In the genomic region with DNA sequence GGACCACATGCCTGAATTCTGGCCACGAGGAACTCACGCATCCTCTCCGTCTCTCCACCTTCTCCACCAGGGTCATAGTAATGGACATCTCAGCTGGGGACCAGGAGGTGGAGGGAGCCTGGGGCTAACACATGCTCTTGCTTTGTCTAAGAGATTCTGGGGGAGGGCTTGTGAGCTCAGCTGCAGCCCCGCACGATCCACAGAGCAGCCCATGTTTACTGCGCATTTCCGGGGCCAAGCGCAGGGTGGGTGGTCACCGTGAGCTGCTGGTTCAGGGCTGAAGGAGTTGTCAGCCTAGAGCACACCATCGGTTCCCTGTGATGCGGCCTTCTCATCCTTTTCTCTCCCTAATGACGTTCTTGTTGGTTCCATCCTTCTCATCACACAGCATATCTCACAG, we compare ENCODE assay signal across 33 cellular contexts. TPM values are rescaled to one million over a fixed set of nuclear protein-coding genes. Genes with fewer than 3 reads are reported as not detected.
"Had no signal": no experiment of that assay in that cellular context is flagged by ENCODE, and none has a peak within 500 bp of the region (broad histone marks: within the 10 kb centered on the region; RNA-seq: fewer than 3 reads in every experiment).

No MANE protein-coding gene starts in this region.

- FAIRE-seq: astrocyte, bronchial epithelial cell, colon had no signal

- H3K27ac ChIP-seq: brain microvascular endothelial cell, esophagus muscularis mucosa, gastroesophageal sphincter, WERI-Rb-1 had no signal

- H3K36me3 ChIP-seq: brain microvascular endothelial cell, esophagus muscularis mucosa, gastroesophageal sphincter, WERI-Rb-1 had no signal

- H3K4me1 ChIP-seq: esophagus muscularis mucosa, gastroesophageal sphincter had no signal

- H3K4me3 ChIP-seq: esophagus muscularis mucosa, gastroesophageal sphincter had no signal

- ATAC-seq: activated CD4-positive, CD25-positive, alpha-beta regulatory T cell treated with anti-CD3 and anti-CD28 coated beads, Interleukin-2, amount 50 U/mL, for 24 hours; activated CD8-positive, alpha-beta T cell treated with anti-CD3 and anti-CD28 coated beads for 36 hours; activated T-cell treated with anti-CD3 and anti-CD28 coated beads, Interleukin-2, amount 50 U/mL, for 4 hours; activated T-helper 17 cell treated with anti-CD3 and anti-CD28 coated beads, Interleukin-2, amount 50 U/mL, for 72 hours; effector memory CD8-positive, alpha-beta T cell; gastroesophageal sphincter; T-helper 17 cell had no signal

- H3K27me3 ChIP-seq: brain microvascular endothelial cell had no signal

- DNase-seq: activated B cell treated with CpG ODN at 0.5 μM for 24 hours; activated CD4-positive, alpha-beta T cell treated with anti-CD3 and anti-CD28 coated beads for 48 hours; activated CD4-positive, alpha-beta T cell treated with anti-CD3 and anti-CD28 coated beads, Interleukin-2, amount 50 U/mL, for 1 hour; activated CD4-positive, alpha-beta T cell treated with anti-CD3 and anti-CD28 coated beads, Interleukin-2, amount 50 U/mL, for 48 hours; activated CD8-positive, alpha-beta memory T cell treated with anti-CD3 and anti-CD28 coated beads for 24 hours; activated CD8-positive, alpha-beta T cell treated with anti-CD3 and anti-CD28 coated beads for 36 hours; activated effector memory CD4-positive, alpha-beta T cell treated with Interleukin-2 at 50 U/mL for 16 hours; activated gamma-delta T cell treated with Interleukin-2 at 50 U/mL for 16 hours; activated naive CD4-positive, alpha-beta T cell treated with anti-CD3 and anti-CD28 coated beads, Interleukin-2, amount 50 U/mL, for 16 hours; activated naive CD4-positive, alpha-beta T cell treated with Interleukin-2 at 50 U/mL for 16 hours; activated T-cell treated with anti-CD3 and anti-CD28 coated beads, Interleukin-2, amount 50 U/mL, for 4 hours; amniotic stem cell; anterior cingulate cortex; brain microvascular endothelial cell; caudate nucleus; cortex of kidney; dermis blood vessel endothelial cell; effector CD4-positive, alpha-beta T cell; effector memory CD8-positive, alpha-beta T cell; erythroblast; foreskin melanocyte; T-helper 1 cell; T-helper 17 cell; T1000; WERI-Rb-1 had no signal

RNA-seq across cellular contexts. Expression of a gene that starts 7.5 kb away (rescaled TPM):
- total RNA-seq: activated B cell treated with CpG ODN at 0.5 μM for 24 hours; activated CD8-positive, alpha-beta T cell treated with anti-CD3 and anti-CD28 coated beads for 36 hours; activated T-cell treated with anti-CD3 and anti-CD28 coated beads, Interleukin-2, amount 50 U/mL, for 4 hours; activated T-helper 17 cell treated with anti-CD3 and anti-CD28 coated beads, Interleukin-2, amount 50 U/mL, for 72 hours; astrocyte; bronchial epithelial cell; chondrocyte; dermis blood vessel endothelial cell; esophagus muscularis mucosa; gastroesophageal sphincter; T-helper 17 cell had no signal

RNA-seq across cellular contexts. Expression of a gene that starts 8.1 kb away (rescaled TPM):
- total RNA-seq: activated B cell treated with CpG ODN at 0.5 μM for 24 hours; activated T-helper 17 cell treated with anti-CD3 and anti-CD28 coated beads, Interleukin-2, amount 50 U/mL, for 72 hours; astrocyte; bronchial epithelial cell; chondrocyte; dermis blood vessel endothelial cell; esophagus muscularis mucosa; gastroesophageal sphincter; T-helper 17 cell had no signal

RNA-seq across cellular contexts. Expression of a gene that starts 37.6 kb away (rescaled TPM):
- total RNA-seq: activated B cell treated with CpG ODN at 0.5 μM for 24 hours, astrocyte, chondrocyte, dermis blood vessel endothelial cell, esophagus muscularis mucosa had no signal

RNA-seq across cellular contexts. Expression of a gene that starts 43.1 kb away (rescaled TPM):
- total RNA-seq: activated B cell treated with CpG ODN at 0.5 μM for 24 hours; activated CD8-positive, alpha-beta T cell treated with anti-CD3 and anti-CD28 coated beads for 36 hours; activated T-helper 17 cell treated with anti-CD3 and anti-CD28 coated beads, Interleukin-2, amount 50 U/mL, for 72 hours; astrocyte; T-helper 17 cell had no signal

RNA-seq across cellular contexts. Expression of a gene that starts 45.4 kb away (rescaled TPM):
- total RNA-seq: activated B cell treated with CpG ODN at 0.5 μM for 24 hours, astrocyte, bronchial epithelial cell, chondrocyte, dermis blood vessel endothelial cell had no signal
